Comparison of ENCODE assay signal across 13 cellular contexts in the genomic region with DNA sequence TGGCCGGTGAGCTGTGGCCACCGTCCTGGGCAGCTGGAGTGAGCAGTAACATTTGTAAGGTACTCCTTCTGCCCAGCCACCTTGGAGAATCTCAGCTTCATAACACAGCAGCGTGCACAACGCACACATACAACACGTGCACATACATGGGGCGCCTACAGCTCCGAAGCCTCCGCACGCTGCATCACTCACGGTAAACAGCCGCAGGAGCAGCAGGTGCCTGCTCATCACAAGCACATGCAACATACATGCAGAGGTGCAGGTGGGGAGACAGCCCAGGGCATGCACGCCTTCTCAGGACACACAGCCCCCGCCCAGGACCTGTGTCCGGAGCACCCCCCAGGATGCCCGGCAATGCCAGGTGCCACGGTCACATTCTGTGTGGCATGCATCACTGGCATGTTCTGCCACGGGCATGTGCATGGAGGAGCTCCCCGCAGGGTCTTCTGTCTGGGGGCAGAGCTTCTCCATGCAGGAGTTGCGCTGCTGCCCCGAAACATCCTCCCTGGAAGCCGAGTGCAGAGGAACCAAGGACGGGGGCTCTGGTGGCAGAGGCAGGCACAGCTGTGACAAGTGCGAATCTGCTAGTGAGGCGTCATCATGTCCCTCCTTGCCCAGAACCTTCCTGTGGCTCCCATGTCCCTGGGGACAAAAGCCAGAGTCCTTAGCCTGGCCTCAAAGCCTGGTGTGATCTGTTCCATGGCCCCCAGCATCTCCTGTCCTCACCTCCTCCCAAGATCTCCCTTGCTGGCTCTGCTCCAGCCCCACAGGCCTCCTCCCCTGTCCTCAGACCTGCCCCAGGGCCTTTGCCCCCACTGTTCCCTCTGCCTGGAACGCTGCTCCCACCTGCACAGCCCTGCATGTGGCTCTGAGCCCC.
DNase-seq lines count a peak whose midpoint lies in the region; ATAC-seq and TF ChIP-seq lines count a peak whose summit lies in the region.
"Had no signal": no experiment of that assay in that cellular context is flagged by ENCODE, and none has a peak within 500 bp of the region (broad histone marks: within the 10 kb centered on the region; RNA-seq: fewer than 3 reads in every experiment).

No MANE protein-coding gene starts in this region.

- H3K27ac ChIP-seq in lower lobe of right lung, result no peak overlapping the region
- H3K27ac ChIP-seq: brain microvascular endothelial cell had no signal

- H3K27me3 Mint-ChIP-seq in natural killer cell treated with Interleukin-12 subunit alpha and Interleukin-12 subunit beta and Interleukin-15 and Interleukin-18, amount 100 ng/mL, for 72 hours, result peaks cover 8 to 12% of the 10 kb centered on the region in 2 donors
- peaks cover 0 to 16% of the 10 kb centered on the region in 2 donors for H3K27me3 Mint-ChIP-seq in natural killer cell (ENCODE audit: low read depth in 2 of 2)
- H3K27me3 Mint-ChIP-seq in chondrocyte (ENCODE audit: low read depth), result peaks cover 22% of the 10 kb centered on the region
- H3K27me3 Mint-ChIP-seq: stimulated activated naive CD8-positive, alpha-beta T cell treated with anti-CD3 and anti-CD28 coated beads, Interleukin-15, amount 100 ng/mL, for 72 hours had no signal

- no peaks in the 10 kb centered on the region for H3K9me3 ChIP-seq in lower lobe of right lung

- intact Hi-C loops in natural killer cell (cut with micrococcal nuclease) (loop anchor here (1.0 to 5.0 kb wide), 2 partner anchors 312 to 330 kb away; no protein-coding TSS in a partner anchor), lower lobe of right lung (cut with DNase I) (no loop called here)

- ATAC-seq in natural killer cell treated with Interleukin-12 subunit alpha and Interleukin-12 subunit beta and Interleukin-15 and Interleukin-18, amount 100 ng/mL, for 72 hours, result no peak
- ATAC-seq in natural killer cell (no peak), lower lobe of right lung (no peak), HG02678 (IDR thresholded peaks at IDR 0.05; ENCODE audit: unreplicated experiment) (no peak), GM19455 (IDR thresholded peaks at IDR 0.05; ENCODE audit: unreplicated experiment) (no peak)

- H3K4me1 ChIP-seq in lower lobe of right lung, result peaks cover 11% of the 10 kb centered on the region

- H3K27me3 ChIP-seq in lower lobe of right lung (ENCODE audit: low read depth), result no peaks in the 10 kb centered on the region
- H3K27me3 ChIP-seq: brain microvascular endothelial cell had no signal

- H3K4me1 Mint-ChIP-seq in natural killer cell treated with Interleukin-12 subunit alpha and Interleukin-12 subunit beta and Interleukin-15 and Interleukin-18, amount 100 ng/mL, for 72 hours (ENCODE audit: low read depth in 2 of 2), result no peaks in the 10 kb centered on the region
- H3K4me1 Mint-ChIP-seq in natural killer cell, result no peaks in the 10 kb centered on the region
- H3K4me1 Mint-ChIP-seq in chondrocyte (ENCODE audit: low read depth), result no peaks in the 10 kb centered on the region
- H3K4me1 Mint-ChIP-seq: B cell; stimulated activated naive CD8-positive, alpha-beta T cell treated with anti-CD3 and anti-CD28 coated beads, Interleukin-15, amount 100 ng/mL, for 72 hours had no signal

- H3K36me3 Mint-ChIP-seq in natural killer cell treated with Interleukin-12 subunit alpha and Interleukin-12 subunit beta and Interleukin-15 and Interleukin-18, amount 100 ng/mL, for 72 hours, result no peaks in the 10 kb centered on the region
- no peaks in the 10 kb centered on the region for H3K36me3 Mint-ChIP-seq in natural killer cell
- H3K36me3 Mint-ChIP-seq in chondrocyte (ENCODE audit: low read depth), result peaks cover 4% of the 10 kb centered on the region

- peak; percentile 57 for DNase-seq in natural killer cell treated with Interleukin-12 subunit alpha and Interleukin-12 subunit beta and Interleukin-15 and Interleukin-18, amount 100 ng/mL, for 72 hours (ENCODE audit: low spot score)
- DNase-seq in natural killer cell (no peak), chondrocyte (ENCODE audit: low spot score) (peak; percentile 94), lower lobe of right lung (peak; percentile 41), ureter (ENCODE audit: low spot score) (peak; percentile 42), SW 1271 (lab: John Stamatoyannopoulos, UW) (no peak)
- DNase-seq: mammary epithelial cell, NCI-H774 had no signal

- H3K4me3 Mint-ChIP-seq in natural killer cell treated with Interleukin-12 subunit alpha and Interleukin-12 subunit beta and Interleukin-15 and Interleukin-18, amount 100 ng/mL, for 72 hours, result no peak overlapping the region
- H3K4me3 Mint-ChIP-seq in natural killer cell (no peak overlapping the region), chondrocyte (ENCODE audit: unreplicated experiment) (no peak overlapping the region)
- H3K4me3 Mint-ChIP-seq: B cell; stimulated activated naive CD8-positive, alpha-beta T cell treated with anti-CD3 and anti-CD28 coated beads, Interleukin-15, amount 100 ng/mL, for 72 hours had no signal

- no peak overlapping the region for H3K4me3 ChIP-seq in lower lobe of right lung

- TF ChIP-seq CTCF in natural killer cell (IDR thresholded peaks at IDR 0.05) (no peak), chondrocyte (IDR thresholded peaks at IDR 0.05) (no peak), lower lobe of right lung (IDR thresholded peaks at IDR 0.05) (no peak)

- H3K27ac Mint-ChIP-seq in natural killer cell treated with Interleukin-12 subunit alpha and Interleukin-12 subunit beta and Interleukin-15 and Interleukin-18, amount 100 ng/mL, for 72 hours, result no peak overlapping the region
- H3K27ac Mint-ChIP-seq in natural killer cell (no peak overlapping the region), chondrocyte (ENCODE audit: unreplicated experiment) (no peak overlapping the region)
- H3K27ac Mint-ChIP-seq: B cell; stimulated activated naive CD8-positive, alpha-beta T cell treated with anti-CD3 and anti-CD28 coated beads, Interleukin-15, amount 100 ng/mL, for 72 hours had no signal

- no peaks in the 10 kb centered on the region for H3K9me3 Mint-ChIP-seq in natural killer cell treated with Interleukin-12 subunit alpha and Interleukin-12 subunit beta and Interleukin-15 and Interleukin-18, amount 100 ng/mL, for 72 hours
- H3K9me3 Mint-ChIP-seq in natural killer cell (no peaks in the 10 kb centered on the region), chondrocyte (ENCODE audit: low read depth) (no peaks in the 10 kb centered on the region)
- H3K9me3 Mint-ChIP-seq: stimulated activated naive CD8-positive, alpha-beta T cell treated with anti-CD3 and anti-CD28 coated beads, Interleukin-15, amount 100 ng/mL, for 72 hours had no signal

- no peaks in the 10 kb centered on the region for H3K36me3 ChIP-seq in lower lobe of right lung
- H3K36me3 ChIP-seq: brain microvascular endothelial cell had no signal

Comparison
In these comparisons a context has a peak if more than half of its experiments do, and no peak if none do; other contexts are left out.
1. DNase-seq: peak in natural killer cell treated with Interleukin-12 subunit alpha and Interleukin-12 subunit beta and Interleukin-15 and Interleukin-18, amount 100 ng/mL, for 72 hours (single experiment), chondrocyte (single experiment), lower lobe of right lung (single experiment) and ureter (single experiment); none in natural killer cell (single experiment) and SW 1271 (0 of 2).